ENCODE assay signal across 15 cellular contexts in the genomic region with DNA sequence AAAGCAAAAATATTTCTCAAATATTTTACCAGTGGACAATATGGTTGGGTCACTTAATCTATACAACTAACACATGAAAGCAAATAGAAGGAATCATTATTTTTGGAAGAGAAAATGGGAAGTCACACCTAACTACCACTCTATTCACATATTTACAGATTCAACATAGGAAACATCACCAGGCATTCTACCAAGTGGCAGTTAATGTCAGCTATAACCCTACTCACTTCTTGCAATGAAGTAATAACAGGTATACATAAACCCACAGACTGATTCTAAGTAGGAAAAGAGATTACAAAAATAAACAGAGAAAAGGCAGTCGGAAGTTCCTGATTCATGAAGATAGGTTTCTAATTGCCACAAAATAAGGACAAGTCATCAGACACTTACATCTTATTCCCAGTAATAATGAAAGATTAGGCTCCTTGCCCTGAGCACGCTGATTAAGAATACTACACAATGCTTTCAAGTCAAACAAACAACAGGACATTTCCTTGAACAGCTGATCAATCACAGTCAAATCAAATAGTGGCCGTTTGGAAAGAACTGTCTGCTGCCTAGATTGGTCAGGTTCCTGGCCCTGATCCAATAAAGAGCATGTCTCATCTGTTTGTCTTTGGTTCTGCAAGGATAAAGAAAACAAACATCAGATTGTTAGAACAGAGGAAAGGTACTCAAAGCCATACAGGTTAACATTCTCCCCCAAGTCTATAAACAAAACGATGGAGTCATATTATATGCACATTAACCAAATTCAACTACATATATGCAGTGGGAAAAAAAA.
DNase-seq lines count a peak whose midpoint lies in the region; ATAC-seq and TF ChIP-seq lines count a peak whose summit lies in the region.
"Had no signal": no experiment of that assay in that cellular context is flagged by ENCODE, and none has a peak within 500 bp of the region (broad histone marks: within the 10 kb centered on the region; RNA-seq: fewer than 3 reads in every experiment).

No MANE protein-coding gene starts in this region.

- CTCF ChIA-PET in HEK293 (lab: Yijun Ruan, JAX) = interaction anchor here (0.6 kb wide), 3 partner anchors 8 to 140 kb away, joined by 3 to 4 read pairs (median 4); no protein-coding TSS in a partner anchor

- peaks cover 12% of the 10 kb centered on the region for H3K4me1 ChIP-seq in HEK293 (ENCODE audit: control insufficient read depth, insufficient read depth, low read length)
- no peaks in the 10 kb centered on the region for H3K4me1 ChIP-seq in left lung
- H3K4me1 ChIP-seq in effector memory CD4-positive, alpha-beta T cell (ENCODE audit: control insufficient read depth, insufficient read depth, low read length, poor library complexity, severe bottlenecking) = no peaks in the 10 kb centered on the region
- H3K4me1 ChIP-seq: psoas muscle had no signal

- POLR2A ChIA-PET in HEK293 (lab: Yijun Ruan, JAX) = no interaction called here

- H3K27ac ChIP-seq in HEK293 (ENCODE audit: extremely low read depth, low read depth, low read length) = no peak overlapping the region
- H3K27ac ChIP-seq in brain microvascular endothelial cell = no peak overlapping the region
- H3K27ac ChIP-seq in left lung = no peak overlapping the region
- H3K27ac ChIP-seq in effector memory CD4-positive, alpha-beta T cell (ENCODE audit: insufficient read depth, low read length, poor library complexity, severe bottlenecking) = no peak overlapping the region
- H3K27ac ChIP-seq: HL-60, psoas muscle, tibial artery had no signal

- in situ Hi-C loops in brain microvascular endothelial cell (cut with HindIII; ENCODE audit: low pct_ligation_motif_present, low sequenced_read_pairs) = no loop called here

- H3K36me3 ChIP-seq in HEK293 (ENCODE audit: control insufficient read depth in 2 of 2, insufficient read depth in 1 of 2, low read length in 2 of 2) = peaks cover 0 to 47% of the 10 kb centered on the region in 2 experiments; a peak in 1 of 3 replicates
- peaks cover 19% of the 10 kb centered on the region for H3K36me3 ChIP-seq in brain microvascular endothelial cell (replicated peaks)
- peaks cover 0 to 22% of the 10 kb centered on the region in 2 donors for H3K36me3 ChIP-seq in left lung
- H3K36me3 ChIP-seq in effector memory CD4-positive, alpha-beta T cell (ENCODE audit: control insufficient read depth, insufficient read depth, low read length) = peaks cover 41% of the 10 kb centered on the region

- H3K4me3 ChIP-seq in HEK293 (ENCODE audit: low read depth, low read length) = no peak overlapping the region
- no peak overlapping the region for H3K4me3 ChIP-seq in brain microvascular endothelial cell (ENCODE audit: low read depth, low read length)
- H3K4me3 ChIP-seq in left lung = no peak overlapping the region
- no peak overlapping the region for H3K4me3 ChIP-seq in effector memory CD4-positive, alpha-beta T cell (ENCODE audit: insufficient read depth, low read depth, low read length, poor library complexity, severe bottlenecking)
- H3K4me3 ChIP-seq: psoas muscle, tibial artery had no signal

- H3K27me3 ChIP-seq in brain microvascular endothelial cell (replicated peaks) (no peaks in the 10 kb centered on the region), left lung (no peaks in the 10 kb centered on the region)
- H3K27me3 ChIP-seq in effector memory CD4-positive, alpha-beta T cell (replicated peaks; ENCODE audit: control insufficient read depth, insufficient read depth, low read length, poor library complexity, severe bottlenecking) = no peaks in the 10 kb centered on the region
- H3K27me3 ChIP-seq: tibial artery had no signal

- no peak for ATAC-seq in left lung

- DNase-seq in NCI-H2107 treated with DMSO at 0.1 percent for 48 hours (lab: John Stamatoyannopoulos, UW; ENCODE audit: unreplicated experiment) = peak; percentile 43
- peak; percentile 37 for DNase-seq in brain microvascular endothelial cell
- peak; percentile 8 for DNase-seq in non-pigmented ciliary epithelial cell (ENCODE audit: low read depth)
- DNase-seq in activated CD4-positive, alpha-beta T cell treated with anti-CD3 and anti-CD28 coated beads, Interleukin-2, amount 50 U/mL, for 1 hour = no peak
- DNase-seq in stimulated activated CD4-positive, alpha-beta T cell treated with anti-CD3 and anti-CD28 coated beads, Interleukin-4, amount 100 ng/mL, for 24 hours = no peak
- DNase-seq in left lung = no peak
- DNase-seq in effector memory CD4-positive, alpha-beta T cell = no peak
- DNase-seq: activated CD4-positive, CD25-positive, alpha-beta regulatory T cell; activated gamma-delta T cell treated with Interleukin-2 at 50 U/mL for 16 hours; CD8-positive, alpha-beta memory T cell; NCI-H1694 treated with DMSO at 0.1 percent for 48 hours; psoas muscle; tibial artery had no signal

- H3K9me3 ChIP-seq in HEK293 (ENCODE audit: control insufficient read depth, insufficient read depth, low read depth, low read length) = no peaks in the 10 kb centered on the region
- no peaks in the 10 kb centered on the region for H3K9me3 ChIP-seq in left lung
- H3K9me3 ChIP-seq in effector memory CD4-positive, alpha-beta T cell (ENCODE audit: control insufficient read depth, low read length) = no peaks in the 10 kb centered on the region
- H3K9me3 ChIP-seq: psoas muscle, tibial artery had no signal

- no peak for TF ChIP-seq CTCF in HEK293 (tag by site-specific recombination; IDR thresholded peaks at IDR 0.05)
- TF ChIP-seq CTCF in brain microvascular endothelial cell (IDR thresholded peaks at IDR 0.05; ENCODE audit: low read depth, low read length, missing control alignments) = no peak
- TF ChIP-seq CTCF in left lung (IDR thresholded peaks at IDR 0.05) = no peak

- intact Hi-C loops in left lung (cut with DNase I) = no loop called here

TF ChIP-seq in HEK293, 187 proteins besides CTCF, POLR2A, EP300 and RAD21 (continues in another document):
- TF ChIP-seq, protein P1, sequence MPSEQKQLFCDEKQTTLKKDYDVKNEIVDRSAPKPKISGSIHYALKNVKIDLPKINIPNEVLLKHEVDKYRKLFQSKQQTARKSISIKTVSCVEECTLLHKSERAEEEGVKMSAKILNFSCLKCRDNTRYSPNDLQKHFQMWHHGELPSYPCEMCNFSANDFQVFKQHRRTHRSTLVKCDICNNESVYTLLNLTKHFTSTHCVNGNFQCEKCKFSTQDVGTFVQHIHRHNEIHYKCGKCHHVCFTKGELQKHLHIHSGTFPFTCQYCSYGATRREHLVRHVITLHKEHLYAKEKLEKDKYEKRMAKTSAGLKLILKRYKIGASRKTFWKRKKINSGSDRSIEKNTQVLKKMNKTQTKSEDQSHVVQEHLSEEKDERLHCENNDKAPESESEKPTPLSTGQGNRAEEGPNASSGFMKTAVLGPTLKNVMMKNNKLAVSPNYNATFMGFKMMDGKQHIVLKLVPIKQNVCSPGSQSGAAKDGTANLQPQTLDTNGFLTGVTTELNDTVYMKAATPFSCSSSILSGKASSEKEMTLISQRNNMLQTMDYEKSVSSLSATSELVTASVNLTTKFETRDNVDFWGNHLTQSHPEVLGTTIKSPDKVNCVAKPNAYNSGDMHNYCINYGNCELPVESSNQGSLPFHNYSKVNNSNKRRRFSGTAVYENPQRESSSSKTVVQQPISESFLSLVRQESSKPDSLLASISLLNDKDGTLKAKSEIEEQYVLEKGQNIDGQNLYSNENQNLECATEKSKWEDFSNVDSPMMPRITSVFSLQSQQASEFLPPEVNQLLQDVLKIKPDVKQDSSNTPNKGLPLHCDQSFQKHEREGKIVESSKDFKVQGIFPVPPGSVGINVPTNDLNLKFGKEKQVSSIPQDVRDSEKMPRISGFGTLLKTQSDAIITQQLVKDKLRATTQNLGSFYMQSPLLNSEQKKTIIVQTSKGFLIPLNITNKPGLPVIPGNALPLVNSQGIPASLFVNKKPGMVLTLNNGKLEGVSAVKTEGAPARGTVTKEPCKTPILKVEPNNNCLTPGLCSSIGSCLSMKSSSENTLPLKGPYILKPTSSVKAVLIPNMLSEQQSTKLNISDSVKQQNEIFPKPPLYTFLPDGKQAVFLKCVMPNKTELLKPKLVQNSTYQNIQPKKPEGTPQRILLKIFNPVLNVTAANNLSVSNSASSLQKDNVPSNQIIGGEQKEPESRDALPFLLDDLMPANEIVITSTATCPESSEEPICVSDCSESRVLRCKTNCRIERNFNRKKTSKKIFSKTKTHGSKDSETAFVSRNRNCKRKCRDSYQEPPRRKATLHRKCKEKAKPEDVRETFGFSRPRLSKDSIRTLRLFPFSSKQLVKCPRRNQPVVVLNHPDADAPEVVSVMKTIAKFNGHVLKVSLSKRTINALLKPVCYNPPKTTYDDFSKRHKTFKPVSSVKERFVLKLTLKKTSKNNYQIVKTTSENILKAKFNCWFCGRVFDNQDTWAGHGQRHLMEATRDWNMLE (tag by site-specific recombination; conservative IDR thresholded peaks at IDR 0.05; ENCODE audit: low read depth) = no peak
- TF ChIP-seq ZNF239 (tag by site-specific recombination; IDR thresholded peaks at IDR 0.05) (no peak), ZNF664 (tag by site-specific recombination; IDR thresholded peaks at IDR 0.05) (no peak), GFI1B (tag by site-specific recombination; IDR thresholded peaks at IDR 0.05) (0 out of 2 replicates have a peak, but pooled peaks have one; percentile 11), ZNF366 (tag by site-specific recombination; conservative IDR thresholded peaks at IDR 0.05) (0 out of 2 replicates have a peak, but pooled peaks have one; percentile 25), MYNN (tag by site-specific recombination; IDR thresholded peaks at IDR 0.05; ENCODE audit: borderline replicate concordance) (no peak), FEZF1 (tag by site-specific recombination; IDR thresholded peaks at IDR 0.05) (peak; percentile 40), ZEB2 (tag by site-specific recombination; IDR thresholded peaks at IDR 0.05) (no peak), ZNF394 (tag by site-specific recombination; IDR thresholded peaks at IDR 0.05; ENCODE audit: borderline replicate concordance) (no peak), ZNF843 (tag by site-specific recombination; IDR thresholded peaks at IDR 0.05) (peak; percentile 52)
- TF ChIP-seq, protein P2, sequence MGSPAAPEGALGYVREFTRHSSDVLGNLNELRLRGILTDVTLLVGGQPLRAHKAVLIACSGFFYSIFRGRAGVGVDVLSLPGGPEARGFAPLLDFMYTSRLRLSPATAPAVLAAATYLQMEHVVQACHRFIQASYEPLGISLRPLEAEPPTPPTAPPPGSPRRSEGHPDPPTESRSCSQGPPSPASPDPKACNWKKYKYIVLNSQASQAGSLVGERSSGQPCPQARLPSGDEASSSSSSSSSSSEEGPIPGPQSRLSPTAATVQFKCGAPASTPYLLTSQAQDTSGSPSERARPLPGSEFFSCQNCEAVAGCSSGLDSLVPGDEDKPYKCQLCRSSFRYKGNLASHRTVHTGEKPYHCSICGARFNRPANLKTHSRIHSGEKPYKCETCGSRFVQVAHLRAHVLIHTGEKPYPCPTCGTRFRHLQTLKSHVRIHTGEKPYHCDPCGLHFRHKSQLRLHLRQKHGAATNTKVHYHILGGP (tag by site-specific recombination; IDR thresholded peaks at IDR 0.05) = peak; percentile 71; the same call in 1 of the 2 replicates

Comparison
In these comparisons a context has a peak if more than half of its experiments do, and no peak if none do; other contexts are left out.
1. DNase-seq: peak in NCI-H2107 treated with DMSO at 0.1 percent for 48 hours (single experiment), brain microvascular endothelial cell (single experiment) and non-pigmented ciliary epithelial cell (single experiment); none in activated CD4-positive, alpha-beta T cell treated with anti-CD3 and anti-CD28 coated beads, Interleukin-2, amount 50 U/mL, for 1 hour (single experiment), stimulated activated CD4-positive, alpha-beta T cell treated with anti-CD3 and anti-CD28 coated beads, Interleukin-4, amount 100 ng/mL, for 24 hours (single experiment), left lung (0 of 2) and effector memory CD4-positive, alpha-beta T cell (0 of 3).